1 cellular context compared by ENCODE assay signal in the genomic region with DNA sequence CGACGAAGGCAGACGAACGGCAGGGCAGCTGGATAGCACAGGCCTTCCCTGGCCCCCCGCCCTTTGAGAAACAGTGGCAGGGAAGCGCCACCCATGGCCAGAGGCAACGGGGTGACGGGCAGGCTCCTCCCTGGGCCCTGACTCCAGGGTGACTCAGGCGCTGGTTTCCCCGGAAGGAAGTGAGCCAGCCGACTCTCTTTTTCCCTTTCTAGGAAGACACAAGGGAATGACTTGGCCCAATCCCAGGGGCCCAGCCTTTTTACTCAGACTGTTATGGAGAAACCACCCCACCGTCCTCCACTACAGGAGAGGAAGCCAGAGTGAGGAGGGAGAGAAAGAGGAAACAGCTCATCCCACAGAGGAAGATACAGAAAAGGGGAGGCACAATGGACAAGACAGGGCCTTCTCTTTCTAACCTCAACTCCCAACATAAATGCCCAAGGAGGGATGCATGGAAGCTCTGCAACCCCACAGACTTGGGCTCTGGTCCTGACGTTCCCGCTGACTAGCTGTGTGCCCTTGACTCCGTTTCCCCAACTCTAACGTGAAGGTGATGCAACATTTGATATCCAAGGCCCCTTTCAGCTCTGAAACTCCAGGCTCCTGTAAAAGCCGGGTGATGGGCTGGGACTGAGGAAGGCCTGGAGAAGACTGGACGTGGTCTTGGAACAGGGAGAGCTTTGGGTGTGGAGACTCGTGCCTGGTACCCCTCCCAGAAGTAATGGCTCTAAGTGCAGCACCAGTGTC.
TF ChIP-seq lines count a peak whose summit lies in the region.

No MANE protein-coding gene starts in this region.

TF ChIP-seq in K562, 482 proteins besides CTCF, POLR2A, EP300 and RAD21 (continued from another document and continues in another):
- TF ChIP-seq, protein P1, sequence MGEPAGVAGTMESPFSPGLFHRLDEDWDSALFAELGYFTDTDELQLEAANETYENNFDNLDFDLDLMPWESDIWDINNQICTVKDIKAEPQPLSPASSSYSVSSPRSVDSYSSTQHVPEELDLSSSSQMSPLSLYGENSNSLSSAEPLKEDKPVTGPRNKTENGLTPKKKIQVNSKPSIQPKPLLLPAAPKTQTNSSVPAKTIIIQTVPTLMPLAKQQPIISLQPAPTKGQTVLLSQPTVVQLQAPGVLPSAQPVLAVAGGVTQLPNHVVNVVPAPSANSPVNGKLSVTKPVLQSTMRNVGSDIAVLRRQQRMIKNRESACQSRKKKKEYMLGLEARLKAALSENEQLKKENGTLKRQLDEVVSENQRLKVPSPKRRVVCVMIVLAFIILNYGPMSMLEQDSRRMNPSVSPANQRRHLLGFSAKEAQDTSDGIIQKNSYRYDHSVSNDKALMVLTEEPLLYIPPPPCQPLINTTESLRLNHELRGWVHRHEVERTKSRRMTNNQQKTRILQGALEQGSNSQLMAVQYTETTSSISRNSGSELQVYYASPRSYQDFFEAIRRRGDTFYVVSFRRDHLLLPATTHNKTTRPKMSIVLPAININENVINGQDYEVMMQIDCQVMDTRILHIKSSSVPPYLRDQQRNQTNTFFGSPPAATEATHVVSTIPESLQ (CRISPR knock-in tag; IDR thresholded peaks at IDR 0.05): no peak
- TF ChIP-seq, protein P2, sequence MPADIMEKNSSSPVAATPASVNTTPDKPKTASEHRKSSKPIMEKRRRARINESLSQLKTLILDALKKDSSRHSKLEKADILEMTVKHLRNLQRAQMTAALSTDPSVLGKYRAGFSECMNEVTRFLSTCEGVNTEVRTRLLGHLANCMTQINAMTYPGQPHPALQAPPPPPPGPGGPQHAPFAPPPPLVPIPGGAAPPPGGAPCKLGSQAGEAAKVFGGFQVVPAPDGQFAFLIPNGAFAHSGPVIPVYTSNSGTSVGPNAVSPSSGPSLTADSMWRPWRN (IDR thresholded peaks at IDR 0.05; ENCODE audit: low read depth): no peak
- TF ChIP-seq LEF1 (IDR thresholded peaks at IDR 0.05): no peak
- TF ChIP-seq GABPA (tag; conservative IDR thresholded peaks at IDR 0.05; ENCODE audit: low read depth): peak; percentile 60
- 0 out of 2 replicates have a peak, but pooled peaks have one; percentile 61 for TF ChIP-seq ETV5 (CRISPR knock-in tag; IDR thresholded peaks at IDR 0.05; ENCODE audit: low read depth)
- TF ChIP-seq, protein P3, sequence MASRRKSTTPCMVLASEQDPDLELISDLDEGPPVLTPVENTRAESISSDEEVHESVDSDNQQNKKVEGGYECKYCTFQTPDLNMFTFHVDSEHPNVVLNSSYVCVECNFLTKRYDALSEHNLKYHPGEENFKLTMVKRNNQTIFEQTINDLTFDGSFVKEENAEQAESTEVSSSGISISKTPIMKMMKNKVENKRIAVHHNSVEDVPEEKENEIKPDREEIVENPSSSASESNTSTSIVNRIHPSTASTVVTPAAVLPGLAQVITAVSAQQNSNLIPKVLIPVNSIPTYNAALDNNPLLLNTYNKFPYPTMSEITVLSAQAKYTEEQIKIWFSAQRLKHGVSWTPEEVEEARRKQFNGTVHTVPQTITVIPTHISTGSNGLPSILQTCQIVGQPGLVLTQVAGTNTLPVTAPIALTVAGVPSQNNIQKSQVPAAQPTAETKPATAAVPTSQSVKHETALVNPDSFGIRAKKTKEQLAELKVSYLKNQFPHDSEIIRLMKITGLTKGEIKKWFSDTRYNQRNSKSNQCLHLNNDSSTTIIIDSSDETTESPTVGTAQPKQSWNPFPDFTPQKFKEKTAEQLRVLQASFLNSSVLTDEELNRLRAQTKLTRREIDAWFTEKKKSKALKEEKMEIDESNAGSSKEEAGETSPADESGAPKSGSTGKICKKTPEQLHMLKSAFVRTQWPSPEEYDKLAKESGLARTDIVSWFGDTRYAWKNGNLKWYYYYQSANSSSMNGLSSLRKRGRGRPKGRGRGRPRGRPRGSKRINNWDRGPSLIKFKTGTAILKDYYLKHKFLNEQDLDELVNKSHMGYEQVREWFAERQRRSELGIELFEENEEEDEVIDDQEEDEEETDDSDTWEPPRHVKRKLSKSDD (conservative IDR thresholded peaks at IDR 0.05; ENCODE audit: low read length): no peak
- TF ChIP-seq ETS2 (tag; IDR thresholded peaks at IDR 0.05; ENCODE audit: borderline replicate concordance, poor library complexity, severe bottlenecking): no peak
- TF ChIP-seq, protein P4, sequence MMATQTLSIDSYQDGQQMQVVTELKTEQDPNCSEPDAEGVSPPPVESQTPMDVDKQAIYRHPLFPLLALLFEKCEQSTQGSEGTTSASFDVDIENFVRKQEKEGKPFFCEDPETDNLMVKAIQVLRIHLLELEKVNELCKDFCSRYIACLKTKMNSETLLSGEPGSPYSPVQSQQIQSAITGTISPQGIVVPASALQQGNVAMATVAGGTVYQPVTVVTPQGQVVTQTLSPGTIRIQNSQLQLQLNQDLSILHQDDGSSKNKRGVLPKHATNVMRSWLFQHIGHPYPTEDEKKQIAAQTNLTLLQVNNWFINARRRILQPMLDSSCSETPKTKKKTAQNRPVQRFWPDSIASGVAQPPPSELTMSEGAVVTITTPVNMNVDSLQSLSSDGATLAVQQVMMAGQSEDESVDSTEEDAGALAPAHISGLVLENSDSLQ (IDR thresholded peaks at IDR 0.05): peak; percentile 16; the same call in 1 of the 2 replicates
- TF ChIP-seq MEF2D (tag; conservative IDR thresholded peaks at IDR 0.05; ENCODE audit: low read depth): no peak
- TF ChIP-seq ZNF134 (CRISPR knock-in tag; conservative IDR thresholded peaks at IDR 0.05): no peak
- TF ChIP-seq RAD51 (IDR thresholded peaks at IDR 0.05; ENCODE audit: borderline replicate concordance, low read depth): no peak
- no peak for TF ChIP-seq ZBTB8A (IDR thresholded peaks at IDR 0.05; ENCODE audit: partially characterized antibody)
- TF ChIP-seq, protein P5, sequence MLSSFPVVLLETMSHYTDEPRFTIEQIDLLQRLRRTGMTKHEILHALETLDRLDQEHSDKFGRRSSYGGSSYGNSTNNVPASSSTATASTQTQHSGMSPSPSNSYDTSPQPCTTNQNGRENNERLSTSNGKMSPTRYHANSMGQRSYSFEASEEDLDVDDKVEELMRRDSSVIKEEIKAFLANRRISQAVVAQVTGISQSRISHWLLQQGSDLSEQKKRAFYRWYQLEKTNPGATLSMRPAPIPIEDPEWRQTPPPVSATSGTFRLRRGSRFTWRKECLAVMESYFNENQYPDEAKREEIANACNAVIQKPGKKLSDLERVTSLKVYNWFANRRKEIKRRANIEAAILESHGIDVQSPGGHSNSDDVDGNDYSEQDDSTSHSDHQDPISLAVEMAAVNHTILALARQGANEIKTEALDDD (IDR thresholded peaks at IDR 0.05): no peak
- no peak for TF ChIP-seq POLR2AphosphoS2 (IDR thresholded peaks at IDR 0.05; ENCODE audit: low read length)
- no peak for TF ChIP-seq ZC3H11A (IDR thresholded peaks at IDR 0.05; ENCODE audit: low read depth, low read length)
- no peak for TF ChIP-seq TBP (optimal IDR thresholded peaks at IDR 0.05; ENCODE audit: low read depth, low read length)
- TF ChIP-seq ZNF830 (CRISPR knock-in tag; IDR thresholded peaks at IDR 0.05): no peak
- TF ChIP-seq NRF1 (conservative IDR thresholded peaks at IDR 0.05 in 1 of 2, IDR thresholded peaks at IDR 0.05 in 1 of 2): 0 out of 4 replicates have a peak, but pooled peaks of 1 of the 2 experiments have one; percentile 13
- TF ChIP-seq MEIS2 (IDR thresholded peaks at IDR 0.05; ENCODE audit: partially characterized antibody): no peak
- TF ChIP-seq, protein P6, sequence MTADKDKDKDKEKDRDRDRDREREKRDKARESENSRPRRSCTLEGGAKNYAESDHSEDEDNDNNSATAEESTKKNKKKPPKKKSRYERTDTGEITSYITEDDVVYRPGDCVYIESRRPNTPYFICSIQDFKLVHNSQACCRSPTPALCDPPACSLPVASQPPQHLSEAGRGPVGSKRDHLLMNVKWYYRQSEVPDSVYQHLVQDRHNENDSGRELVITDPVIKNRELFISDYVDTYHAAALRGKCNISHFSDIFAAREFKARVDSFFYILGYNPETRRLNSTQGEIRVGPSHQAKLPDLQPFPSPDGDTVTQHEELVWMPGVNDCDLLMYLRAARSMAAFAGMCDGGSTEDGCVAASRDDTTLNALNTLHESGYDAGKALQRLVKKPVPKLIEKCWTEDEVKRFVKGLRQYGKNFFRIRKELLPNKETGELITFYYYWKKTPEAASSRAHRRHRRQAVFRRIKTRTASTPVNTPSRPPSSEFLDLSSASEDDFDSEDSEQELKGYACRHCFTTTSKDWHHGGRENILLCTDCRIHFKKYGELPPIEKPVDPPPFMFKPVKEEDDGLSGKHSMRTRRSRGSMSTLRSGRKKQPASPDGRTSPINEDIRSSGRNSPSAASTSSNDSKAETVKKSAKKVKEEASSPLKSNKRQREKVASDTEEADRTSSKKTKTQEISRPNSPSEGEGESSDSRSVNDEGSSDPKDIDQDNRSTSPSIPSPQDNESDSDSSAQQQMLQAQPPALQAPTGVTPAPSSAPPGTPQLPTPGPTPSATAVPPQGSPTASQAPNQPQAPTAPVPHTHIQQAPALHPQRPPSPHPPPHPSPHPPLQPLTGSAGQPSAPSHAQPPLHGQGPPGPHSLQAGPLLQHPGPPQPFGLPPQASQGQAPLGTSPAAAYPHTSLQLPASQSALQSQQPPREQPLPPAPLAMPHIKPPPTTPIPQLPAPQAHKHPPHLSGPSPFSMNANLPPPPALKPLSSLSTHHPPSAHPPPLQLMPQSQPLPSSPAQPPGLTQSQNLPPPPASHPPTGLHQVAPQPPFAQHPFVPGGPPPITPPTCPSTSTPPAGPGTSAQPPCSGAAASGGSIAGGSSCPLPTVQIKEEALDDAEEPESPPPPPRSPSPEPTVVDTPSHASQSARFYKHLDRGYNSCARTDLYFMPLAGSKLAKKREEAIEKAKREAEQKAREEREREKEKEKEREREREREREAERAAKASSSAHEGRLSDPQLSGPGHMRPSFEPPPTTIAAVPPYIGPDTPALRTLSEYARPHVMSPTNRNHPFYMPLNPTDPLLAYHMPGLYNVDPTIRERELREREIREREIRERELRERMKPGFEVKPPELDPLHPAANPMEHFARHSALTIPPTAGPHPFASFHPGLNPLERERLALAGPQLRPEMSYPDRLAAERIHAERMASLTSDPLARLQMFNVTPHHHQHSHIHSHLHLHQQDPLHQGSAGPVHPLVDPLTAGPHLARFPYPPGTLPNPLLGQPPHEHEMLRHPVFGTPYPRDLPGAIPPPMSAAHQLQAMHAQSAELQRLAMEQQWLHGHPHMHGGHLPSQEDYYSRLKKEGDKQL (CRISPR knock-in tag; IDR thresholded peaks at IDR 0.05; ENCODE audit: borderline replicate concordance): no peak
- TF ChIP-seq ZNF174 (CRISPR knock-in tag; IDR thresholded peaks at IDR 0.05): no peak
- TF ChIP-seq ADNP (tag; IDR thresholded peaks at IDR 0.05): no peak
- no peak for TF ChIP-seq TCFL5 (CRISPR knock-in tag; conservative IDR thresholded peaks at IDR 0.05)
- TF ChIP-seq, protein P7, sequence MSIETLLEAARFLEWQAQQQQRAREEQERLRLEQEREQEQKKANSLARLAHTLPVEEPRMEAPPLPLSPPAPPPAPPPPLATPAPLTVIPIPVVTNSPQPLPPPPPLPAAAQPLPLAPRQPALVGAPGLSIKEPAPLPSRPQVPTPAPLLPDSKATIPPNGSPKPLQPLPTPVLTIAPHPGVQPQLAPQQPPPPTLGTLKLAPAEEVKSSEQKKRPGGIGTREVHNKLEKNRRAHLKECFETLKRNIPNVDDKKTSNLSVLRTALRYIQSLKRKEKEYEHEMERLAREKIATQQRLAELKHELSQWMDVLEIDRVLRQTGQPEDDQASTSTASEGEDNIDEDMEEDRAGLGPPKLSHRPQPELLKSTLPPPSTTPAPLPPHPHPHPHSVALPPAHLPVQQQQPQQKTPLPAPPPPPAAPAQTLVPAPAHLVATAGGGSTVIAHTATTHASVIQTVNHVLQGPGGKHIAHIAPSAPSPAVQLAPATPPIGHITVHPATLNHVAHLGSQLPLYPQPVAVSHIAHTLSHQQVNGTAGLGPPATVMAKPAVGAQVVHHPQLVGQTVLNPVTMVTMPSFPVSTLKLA (conservative IDR thresholded peaks at IDR 0.05): no peak
- TF ChIP-seq ZNF253 (CRISPR knock-in tag; conservative IDR thresholded peaks at IDR 0.05): no peak
- no peak for TF ChIP-seq HDAC3 (IDR thresholded peaks at IDR 0.05; ENCODE audit: borderline replicate concordance, partially characterized antibody)
- 0 out of 2 replicates have a peak, but pooled peaks have one; percentile 14 for TF ChIP-seq CEBPG (CRISPR knock-in tag; IDR thresholded peaks at IDR 0.05)
- TF ChIP-seq CEBPG (tag; conservative IDR thresholded peaks at IDR 0.05 in 1 of 2, IDR thresholded peaks at IDR 0.05 in 1 of 2): peak in 1 of 2 experiments; percentile 47; a peak in 2 of 4 replicates
- no peak for TF ChIP-seq ZNF121 (CRISPR knock-in tag; conservative IDR thresholded peaks at IDR 0.05)
- TF ChIP-seq RNF2 (IDR thresholded peaks at IDR 0.05): no peak
- TF ChIP-seq, protein P8, sequence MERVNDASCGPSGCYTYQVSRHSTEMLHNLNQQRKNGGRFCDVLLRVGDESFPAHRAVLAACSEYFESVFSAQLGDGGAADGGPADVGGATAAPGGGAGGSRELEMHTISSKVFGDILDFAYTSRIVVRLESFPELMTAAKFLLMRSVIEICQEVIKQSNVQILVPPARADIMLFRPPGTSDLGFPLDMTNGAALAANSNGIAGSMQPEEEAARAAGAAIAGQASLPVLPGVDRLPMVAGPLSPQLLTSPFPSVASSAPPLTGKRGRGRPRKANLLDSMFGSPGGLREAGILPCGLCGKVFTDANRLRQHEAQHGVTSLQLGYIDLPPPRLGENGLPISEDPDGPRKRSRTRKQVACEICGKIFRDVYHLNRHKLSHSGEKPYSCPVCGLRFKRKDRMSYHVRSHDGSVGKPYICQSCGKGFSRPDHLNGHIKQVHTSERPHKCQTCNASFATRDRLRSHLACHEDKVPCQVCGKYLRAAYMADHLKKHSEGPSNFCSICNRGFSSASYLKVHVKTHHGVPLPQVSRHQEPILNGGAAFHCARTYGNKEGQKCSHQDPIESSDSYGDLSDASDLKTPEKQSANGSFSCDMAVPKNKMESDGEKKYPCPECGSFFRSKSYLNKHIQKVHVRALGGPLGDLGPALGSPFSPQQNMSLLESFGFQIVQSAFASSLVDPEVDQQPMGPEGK (CRISPR knock-in tag; IDR thresholded peaks at IDR 0.05; ENCODE audit: borderline replicate concordance): no peak
